ENCODE assay signal across 8 cellular contexts in genomic region chr4:68389386-68389913, GRCh38. TPM values are rescaled to one million over a fixed set of nuclear protein-coding genes. Genes with fewer than 3 reads are reported as not detected.
"Had no signal": no experiment of that assay in that cellular context is flagged by ENCODE, and none has a peak within 500 bp of the region (broad histone marks: within the 10 kb centered on the region; RNA-seq: fewer than 3 reads in every experiment).

No MANE protein-coding gene starts in this region.

RNA-seq across cellular contexts. Expression of gene TMPRSS11E, which starts 57.8 kb away (rescaled TPM):
- total RNA-seq: activated B cell treated with CpG ODN at 0.5 μM for 24 hours; activated T-cell treated with anti-CD3 and anti-CD28 coated beads, Interleukin-2, amount 50 U/mL, for 4 hours; activated T-helper 17 cell treated with anti-CD3 and anti-CD28 coated beads, Interleukin-2, amount 50 U/mL, for 72 hours; cardiac septum; cerebellum; dorsolateral prefrontal cortex; gastrocnemius medialis; T-helper 2 cell treated with Interferon-gamma antibody and Interleukin-4, amounts not matched to agents 100 ng/mL and 5 ng/mL, for 36 hours had no signal
